In the genomic region with DNA sequence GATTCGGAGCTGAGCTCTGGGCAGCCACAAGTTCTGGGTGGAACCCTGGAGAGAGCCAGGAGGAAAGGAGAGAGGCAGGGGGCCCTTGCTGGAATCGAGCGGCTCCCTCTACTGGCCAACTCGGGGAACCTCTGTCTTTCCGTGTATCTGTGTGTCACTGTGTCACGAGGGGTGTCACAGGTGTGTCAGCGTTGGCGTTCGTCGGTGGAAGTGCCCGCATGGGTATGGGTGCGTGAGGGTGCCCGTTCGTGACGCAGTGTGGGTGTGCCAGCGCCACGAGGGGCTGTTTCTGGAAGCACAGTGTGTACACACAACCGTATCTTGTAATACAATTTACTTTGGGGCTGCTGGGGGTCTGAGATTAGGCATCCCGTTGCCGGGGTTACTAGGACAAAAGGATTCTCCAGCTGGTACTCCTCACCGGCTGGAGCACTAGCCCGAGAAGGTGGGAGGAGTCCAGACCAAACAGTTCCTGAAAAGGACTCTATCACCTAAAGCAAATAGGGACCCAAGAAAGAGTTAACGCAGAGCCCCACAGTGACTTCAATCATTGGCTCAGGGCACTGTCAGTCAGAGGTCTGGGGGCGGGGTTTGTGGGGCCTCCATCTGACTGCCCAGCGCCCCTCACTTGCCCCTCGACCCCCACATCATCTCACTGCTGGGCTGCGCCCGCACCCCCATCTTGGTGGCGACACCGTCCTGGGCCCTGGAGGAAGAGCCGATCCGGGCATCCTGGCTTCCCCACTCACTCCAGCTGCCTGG, we compare ENCODE assay signal across 8 cellular contexts. TPM values are rescaled to one million over a fixed set of nuclear protein-coding genes. Genes with fewer than 3 reads are reported as not detected.
DNase-seq lines count a peak whose midpoint lies in the region; ATAC-seq and TF ChIP-seq lines count a peak whose summit lies in the region.

No MANE protein-coding gene starts in this region.

- TF ChIP-seq CTCF in DOHH2 (IDR thresholded peaks at IDR 0.05; ENCODE audit: low read depth, low read length, poor library complexity, severe bottlenecking) (peak; percentile 97), RWPE2 (IDR thresholded peaks at IDR 0.05; ENCODE audit: poor library complexity, severe bottlenecking) (peak; percentile 98), fibroblast of the aortic adventitia (IDR thresholded peaks at IDR 0.05; ENCODE audit: insufficient read depth, low read length) (peak; percentile 97), nephron progenitor cell (IDR thresholded peaks at IDR 0.05) (peak; percentile 81), stomach (IDR thresholded peaks at IDR 0.05) (peak in 6 of 7 experiments; percentile 61 to 99 (median 92))

- H3K9me3 ChIP-seq in DOHH2 (ENCODE audit: control insufficient read depth, insufficient read depth, low read length) (no peaks in the 10 kb centered on the region), HAP-1 (no peaks in the 10 kb centered on the region), MG63 (no peaks in the 10 kb centered on the region), RWPE2 (ENCODE audit: severe bottlenecking) (no peaks in the 10 kb centered on the region), stomach (no peaks in the 10 kb centered on the region)

- H3F3A ChIP-seq in DOHH2 (ENCODE audit: control insufficient read depth, insufficient read depth), result peaks cover 24% of the 10 kb centered on the region

- H3K27me3 ChIP-seq in DOHH2 (ENCODE audit: control insufficient read depth, low read length) (no peaks in the 10 kb centered on the region), HAP-1 (ENCODE audit: low read depth) (no peaks in the 10 kb centered on the region), MG63 (no peaks in the 10 kb centered on the region), RWPE2 (ENCODE audit: insufficient read depth, poor library complexity, severe bottlenecking) (no peaks in the 10 kb centered on the region), stomach (no peaks in the 10 kb centered on the region)

- H3K79me2 ChIP-seq in DOHH2 (ENCODE audit: control insufficient read depth, low read length), result peaks cover 20% of the 10 kb centered on the region

- no peaks in the 10 kb centered on the region for H3K36me3 Mint-ChIP-seq in nephron progenitor cell (ENCODE audit: low read depth)

- H3K4me3 Mint-ChIP-seq in nephron progenitor cell, result peak overlapping the region; percentile 91

- H3K36me3 ChIP-seq in DOHH2 (ENCODE audit: control insufficient read depth, low read length) (no peaks in the 10 kb centered on the region), HAP-1 (replicated peaks) (no peaks in the 10 kb centered on the region), MG63 (peaks cover 6% of the 10 kb centered on the region), RWPE2 (ENCODE audit: low read depth) (peaks cover 14% of the 10 kb centered on the region), stomach (no peaks in the 10 kb centered on the region)

- no peaks in the 10 kb centered on the region for H3K9me2 ChIP-seq in DOHH2 (replicated peaks; ENCODE audit: control insufficient read depth, low read length)

- 0 to 2% (median 0%) methylated on average over 14 to 32 of the region's 32 CpGs for WGBS in stomach, 5 donors

- peaks cover 56% of the 10 kb centered on the region for H3K4me1 Mint-ChIP-seq in nephron progenitor cell

- in situ Hi-C loops in HAP-1 (cut with MboI; ENCODE audit: low sequenced_read_pairs), result no loop called here

- no peaks in the 10 kb centered on the region for H3K9me3 Mint-ChIP-seq in nephron progenitor cell

- peaks cover 11% of the 10 kb centered on the region for H3K27me3 Mint-ChIP-seq in nephron progenitor cell (ENCODE audit: low read depth, poor library complexity)

- peak overlapping the region; percentile 88 for H3K4me3 ChIP-seq in DOHH2 (ENCODE audit: low read length)
- peak overlapping the region; percentile 56 for H3K4me3 ChIP-seq in HAP-1
- peak overlapping the region; percentile 50 for H3K4me3 ChIP-seq in MG63
- peak overlapping the region; percentile 79 for H3K4me3 ChIP-seq in RWPE2 (ENCODE audit: severe bottlenecking)
- peak overlapping the region; percentile 85 for H3K4me3 ChIP-seq in fibroblast of the aortic adventitia (ENCODE audit: low read depth, low read length)
- H3K4me3 ChIP-seq in stomach, result peak overlapping the region; percentile 65 to 84 (median 75)

- peak overlapping the region; percentile 89 for H3K4me2 ChIP-seq in DOHH2 (ENCODE audit: low read length)

- peak; percentile 55 for ATAC-seq in RWPE2 (ENCODE audit: low read depth)

- no peaks in the 10 kb centered on the region for H4K20me1 ChIP-seq in DOHH2 (ENCODE audit: control insufficient read depth, insufficient read depth, low read depth, low read length)

- no peak for TF ChIP-seq EP300 in stomach (IDR thresholded peaks at IDR 0.05)

- TF ChIP-seq POLR2A in stomach (IDR thresholded peaks at IDR 0.05), result no peak

- H3K4me1 ChIP-seq in DOHH2 (ENCODE audit: control insufficient read depth, low read length), result peaks cover 69% of the 10 kb centered on the region
- H3K4me1 ChIP-seq in HAP-1, result peaks cover 13% of the 10 kb centered on the region
- H3K4me1 ChIP-seq in RWPE2 (ENCODE audit: insufficient read depth, poor library complexity, severe bottlenecking), result peaks cover 8% of the 10 kb centered on the region
- peaks cover 38 to 68% (median 61%) of the 10 kb centered on the region in 4 donors for H3K4me1 ChIP-seq in stomach

- DNase-seq in HAP-1 (ENCODE audit: low spot score in 2 of 2) (peak; percentile 88 to 95), MG63 (peak; percentile 95), RWPE2 (ENCODE audit: low spot score) (peak; percentile 79), fibroblast of the aortic adventitia (ENCODE audit: low read depth) (peak; percentile 96), nephron progenitor cell (peak; percentile 94), stomach (peak; percentile 94)
- DNase-seq in activated T-helper 9 cell treated with anti-CD3 and anti-CD28 coated beads, Interleukin-2, amount 50 U/mL, for 16 hours (ENCODE audit: low read depth), result peak; percentile 85

- intact Hi-C loops in stomach (cut with DNase I; ENCODE audit: low total_unique reads), result loop anchor here (2.0 kb wide), 1 partner anchor 19 kb away; no protein-coding TSS in a partner anchor

- H3K27ac Mint-ChIP-seq in nephron progenitor cell, result peak overlapping the region; percentile 97

- H3K27ac ChIP-seq in DOHH2 (ENCODE audit: low read depth, low read length) (peak overlapping the region; percentile 90), RWPE2 (ENCODE audit: poor library complexity, severe bottlenecking) (peak overlapping the region; percentile 100), stomach (peak overlapping the region; percentile 92 to 99 (median 97))

RNA-seq across cellular contexts. Expression of a gene that starts 2.6 kb away (rescaled TPM):
- total RNA-seq in MG63 (2014; rRNA removed; shearing (Covaris generic); ENCODE audit: low replicate concordance), result 1.8 and 2.3 TPM in 2 replicates
- 17.7 and 19.5 TPM in 2 replicates for total RNA-seq in fibroblast of the aortic adventitia (ENCODE audit: low replicate concordance)
- total RNA-seq in stomach, result 10 to 100 TPM in 4 of 5 donors, 1 to 10 TPM in 1; 9.9 to 35.2 (median 20.4) TPM
- 10 to 100 TPM in 1 of 3 donors, 1 to 10 TPM in 2; 4.2 to 11.7 (median 6.0) TPM for polyA plus RNA-seq in stomach

RNA-seq across cellular contexts. Expression of a gene that starts 27.8 kb away (rescaled TPM):
- not detected in 2 replicates for total RNA-seq in MG63 (2014; rRNA removed; shearing (Covaris generic); ENCODE audit: low replicate concordance)
- total RNA-seq in fibroblast of the aortic adventitia (ENCODE audit: low replicate concordance), result not detected in 2 replicates
- not detected for total RNA-seq in stomach
- polyA plus RNA-seq in stomach, result under 1 TPM in 1 of 3 donors, not detected in 2; 0.50 TPM

RNA-seq across cellular contexts. Expression of a gene that starts 43.3 kb away (rescaled TPM):
- not detected in 2 replicates for total RNA-seq in MG63 (2014; rRNA removed; shearing (Covaris generic); ENCODE audit: low replicate concordance)
- total RNA-seq in fibroblast of the aortic adventitia (ENCODE audit: low replicate concordance), result not detected in 2 replicates
- total RNA-seq in stomach, result not detected
- not detected for polyA plus RNA-seq in stomach

RNA-seq across cellular contexts. Expression of a gene that starts 44.6 kb away (rescaled TPM):
- not detected in 2 replicates for total RNA-seq in MG63 (2014; rRNA removed; shearing (Covaris generic); ENCODE audit: low replicate concordance)
- total RNA-seq in fibroblast of the aortic adventitia (ENCODE audit: low replicate concordance) (not detected in 2 replicates), stomach (under 1 TPM in 1 of 5 donors, not detected in 4; 0.14 TPM)
- under 1 TPM; 0.12 to 0.60 (median 0.15) TPM for polyA plus RNA-seq in stomach

Comparison
In these comparisons a context has a peak if more than half of its experiments do, and no peak if none do; other contexts are left out.
1. Peak in every context shown above with its lines: DNase-seq, ATAC-seq, H3K4me3 ChIP-seq and H3K27ac ChIP-seq.